ENCODE assay signal across 25 cellular contexts in genomic region chr3:189424922-189425321, GRCh38.
"Had no signal": no experiment of that assay in that cellular context is flagged by ENCODE, and none has a peak within 500 bp of the region (broad histone marks: within the 10 kb centered on the region; RNA-seq: fewer than 3 reads in every experiment).

No MANE protein-coding gene starts in this region.

- H3K4me1 ChIP-seq: ascending aorta, SJCRH30 had no signal

- H3K9ac ChIP-seq: KMS-11 had no signal

- H3K27ac ChIP-seq: ascending aorta, cardiac muscle cell, KMS-11, SJCRH30 had no signal

- H3K4me3 Mint-ChIP-seq: activated CD4-positive, alpha-beta T cell treated with anti-CD3 and anti-CD28 coated beads, Interleukin-2, amount 10 ng/mL, durations not matched to agents 24 days and 14 days; activated CD8-positive, alpha-beta T cell treated with anti-CD3 and anti-CD28 coated beads for 36 hours; activated naive CD4-positive, alpha-beta T cell treated with anti-CD3 and anti-CD28 coated beads, Interleukin-2, amount 50 U/mL, for 24 hours; activated naive CD8-positive, alpha-beta T cell treated with anti-CD3 and anti-CD28 coated beads, Interleukin-2, amount 10 ng/mL, durations not matched to agents 7 days and 5 days; activated T-cell treated with anti-CD3 and anti-CD28 coated beads, Interleukin-2, amount 50 U/mL, for 24 hours; central memory CD8-positive, alpha-beta T cell had no signal

- H3K4me2 ChIP-seq: KMS-11 had no signal

- H3K4me1 Mint-ChIP-seq: activated CD4-positive, alpha-beta T cell treated with anti-CD3 and anti-CD28 coated beads, Interleukin-2, amount 10 ng/mL, durations not matched to agents 24 days and 14 days; activated naive CD8-positive, alpha-beta T cell treated with anti-CD3 and anti-CD28 coated beads, Interleukin-2, amount 10 ng/mL, durations not matched to agents 7 days and 5 days; central memory CD8-positive, alpha-beta T cell had no signal

- H3K36me3 Mint-ChIP-seq: activated naive CD4-positive, alpha-beta T cell treated with anti-CD3 and anti-CD28 coated beads, Interleukin-2, amount 50 U/mL, for 24 hours had no signal

- H3K9me3 Mint-ChIP-seq: activated CD8-positive, alpha-beta T cell treated with anti-CD3 and anti-CD28 coated beads for 36 hours; activated naive CD4-positive, alpha-beta T cell treated with anti-CD3 and anti-CD28 coated beads, Interleukin-2, amount 50 U/mL, for 24 hours; central memory CD8-positive, alpha-beta T cell had no signal

- H3K36me3 ChIP-seq: ascending aorta, cardiac muscle cell, SJCRH30 had no signal

- H3K27me3 Mint-ChIP-seq: activated CD4-positive, alpha-beta T cell treated with anti-CD3 and anti-CD28 coated beads, Interleukin-2, amount 10 ng/mL, durations not matched to agents 24 days and 14 days; activated CD8-positive, alpha-beta T cell treated with anti-CD3 and anti-CD28 coated beads for 36 hours; activated naive CD4-positive, alpha-beta T cell treated with anti-CD3 and anti-CD28 coated beads, Interleukin-2, amount 50 U/mL, for 24 hours; activated naive CD8-positive, alpha-beta T cell treated with anti-CD3 and anti-CD28 coated beads, Interleukin-2, amount 10 ng/mL, durations not matched to agents 7 days and 5 days; activated T-cell treated with anti-CD3 and anti-CD28 coated beads, Interleukin-2, amount 50 U/mL, for 24 hours; central memory CD8-positive, alpha-beta T cell had no signal

- H3K27me3 ChIP-seq: ascending aorta, cardiac muscle cell, SJCRH30 had no signal

- DNase-seq: activated CD4-positive, alpha-beta T cell treated with anti-CD3 and anti-CD28 coated beads, Interleukin-2, amount 10 ng/mL, durations not matched to agents 24 days and 14 days; activated CD4-positive, alpha-beta T cell treated with anti-CD3 and anti-CD28 coated beads, Interleukin-2, amount 50 U/mL, for 4 hours; activated CD8-positive, alpha-beta T cell treated with anti-CD3 and anti-CD28 coated beads for 36 hours; activated gamma-delta T cell; activated naive CD4-positive, alpha-beta T cell treated with Interleukin-2 at 50 U/mL for 16 hours; activated naive CD8-positive, alpha-beta T cell treated with anti-CD3 and anti-CD28 coated beads, Interleukin-2, amount 10 ng/mL, durations not matched to agents 7 days and 5 days; activated T-cell treated with anti-CD3 and anti-CD28 coated beads, Interleukin-2, amount 50 U/mL, for 24 hours; amygdala; NCI-H1105; NCI-H1417 treated with DMSO at 0.1 percent for 48 hours; NCI-H187 treated with DMSO at 0.1 percent for 48 hours; NCI-H2081; NCI-H226; NCI-H446 treated with DMSO at 0.1 percent for 48 hours; NCI-H69; Right ventricle myocardium superior; SJCRH30; T1000 had no signal

- H3K27ac Mint-ChIP-seq: activated CD4-positive, alpha-beta T cell treated with anti-CD3 and anti-CD28 coated beads, Interleukin-2, amount 10 ng/mL, durations not matched to agents 24 days and 14 days; activated CD8-positive, alpha-beta T cell treated with anti-CD3 and anti-CD28 coated beads for 36 hours; activated naive CD4-positive, alpha-beta T cell treated with anti-CD3 and anti-CD28 coated beads, Interleukin-2, amount 50 U/mL, for 24 hours; activated naive CD8-positive, alpha-beta T cell treated with anti-CD3 and anti-CD28 coated beads, Interleukin-2, amount 10 ng/mL, durations not matched to agents 7 days and 5 days; activated T-cell treated with anti-CD3 and anti-CD28 coated beads, Interleukin-2, amount 50 U/mL, for 24 hours; activated T-helper 2 cell treated with anti-CD3 and anti-CD28 coated beads, Interferon-gamma antibody, Interleukin-2, Interleukin-4, amounts not matched to agents 10 μg/mL and 5 μg/mL and 100 μg/mL, durations not matched to agents 14 hours and 24 hours and 36 hours had no signal

- H3K4me3 ChIP-seq: ascending aorta, cardiac muscle cell, SJCRH30, SK-N-MC had no signal

- H3K9me3 ChIP-seq: ascending aorta, SJCRH30 had no signal

- ATAC-seq: activated CD8-positive, alpha-beta T cell treated with anti-CD3 and anti-CD28 coated beads for 36 hours had no signal
